Comparison of ENCODE assay signal across 21 cellular contexts in the genomic region with DNA sequence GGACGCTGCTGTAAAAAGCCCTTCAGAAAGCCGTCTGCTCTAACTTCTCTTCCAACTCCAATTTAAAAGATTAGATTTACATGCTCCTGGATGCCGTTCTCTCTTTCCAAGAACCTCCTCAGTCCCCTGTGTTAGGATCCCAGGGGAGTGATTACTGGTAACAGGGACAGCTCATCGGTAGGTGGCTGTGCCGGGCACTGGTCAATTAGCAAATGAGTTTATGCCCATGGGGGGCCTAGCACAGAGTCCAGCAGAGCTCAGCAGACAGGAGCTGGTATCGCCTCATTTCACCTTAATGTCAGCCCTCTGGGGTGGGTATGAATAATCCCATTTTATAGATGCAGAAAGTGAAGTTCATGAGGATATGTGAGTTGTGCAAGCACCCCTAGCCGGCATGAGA.
"Had no signal": no experiment of that assay in that cellular context is flagged by ENCODE, and none has a peak within 500 bp of the region (broad histone marks: within the 10 kb centered on the region; RNA-seq: fewer than 3 reads in every experiment).

No MANE protein-coding gene starts in this region.

- H3K9me3 Mint-ChIP-seq: IgD-negative memory B cell; T-cell; T-helper 1 cell treated with Interleukin-12 subunit alpha and Interleukin-12 subunit beta and Interleukin-4 antibody, amounts not matched to agents 30 μg/mL and 1 μg/mL, for 36 hours had no signal

- H3K4me3 Mint-ChIP-seq: IgD-negative memory B cell; T-cell; T-helper 1 cell treated with Interleukin-12 subunit alpha and Interleukin-12 subunit beta and Interleukin-4 antibody, amounts not matched to agents 30 μg/mL and 1 μg/mL, for 36 hours had no signal

- ATAC-seq: Panc1, T-cell had no signal

- H3K9me3 ChIP-seq: SK-N-SH had no signal

- H3K27ac Mint-ChIP-seq: IgD-negative memory B cell; T-cell; T-helper 1 cell treated with Interleukin-12 subunit alpha and Interleukin-12 subunit beta and Interleukin-4 antibody, amounts not matched to agents 30 μg/mL and 1 μg/mL, for 36 hours had no signal

- H3K9ac ChIP-seq: KMS-11, SK-N-SH had no signal

- FAIRE-seq: HTR-8/SVneo, K562 had no signal

- H3K4me1 Mint-ChIP-seq: IgD-negative memory B cell, T-cell had no signal

- H3K36me3 Mint-ChIP-seq: IgD-negative memory B cell, T-cell had no signal

- DNase-seq: Kasumi-1, MM.1S, NCI-H1105, NCI-H1436 treated with DMSO at 0.1 percent for 48 hours, NCI-H1694, NCI-H2029 treated with DMSO at 0.1 percent for 48 hours, NCI-H2171, NCI-H226, NCI-H446, SHP77, SK-N-SH, SW 1271, T-cell had no signal

- H3K4me3 ChIP-seq: K562 had no signal

- H3K27ac ChIP-seq: HL-60, KMS-11, RWPE1 had no signal
